35 cellular contexts compared by ENCODE assay signal in genomic region chr2:161771148-161771547, GRCh38.
"Had no signal": no experiment of that assay in that cellular context is flagged by ENCODE, and none has a peak within 500 bp of the region (broad histone marks: within the 10 kb centered on the region; RNA-seq: fewer than 3 reads in every experiment).

No MANE protein-coding gene starts in this region.

- H3K27me3 ChIP-seq: MG63 had no signal

- H3K4me3 ChIP-seq: MG63 had no signal

- DNase-seq: Karpas-422, Kasumi-1, MG63, MM.1S, MV-4-11, NCI-H1048, NCI-H1092, NCI-H1092 treated with DMSO at 0.1 percent for 48 hours, NCI-H1105, NCI-H1105 treated with DMSO at 0.1 percent for 48 hours, NCI-H1417, NCI-H1417 treated with DMSO at 0.1 percent for 48 hours, NCI-H1436, NCI-H1436 treated with DMSO at 0.1 percent for 48 hours, NCI-H146, NCI-H1694, NCI-H1694 treated with DMSO at 0.1 percent for 48 hours, NCI-H187, NCI-H187 treated with DMSO at 0.1 percent for 48 hours, NCI-H1930, NCI-H2029, NCI-H2029 treated with DMSO at 0.1 percent for 48 hours, NCI-H2081, NCI-H2081 treated with DMSO at 0.1 percent for 48 hours, NCI-H2107, NCI-H2171, NCI-H2171 treated with DMSO at 0.1 percent for 48 hours, NCI-H2227 treated with DMSO at 0.1 percent for 48 hours, NCI-H226, NCI-H345, NCI-H446, NCI-H446 treated with DMSO at 0.1 percent for 48 hours, NCI-H510A, NCI-H510A treated with DMSO at 0.1 percent for 48 hours, NCI-H524 had no signal

- H3K9me3 ChIP-seq: MG63 had no signal

- H3K36me3 ChIP-seq: MG63 had no signal
